29 cellular contexts compared by ENCODE assay signal in genomic region chr6:35065870-35066269, GRCh38.
"Had no signal": no experiment of that assay in that cellular context is flagged by ENCODE, and none has a peak within 500 bp of the region (broad histone marks: within the 10 kb centered on the region; RNA-seq: fewer than 3 reads in every experiment).

No MANE protein-coding gene starts in this region.

- H3K27ac ChIP-seq: KMS-11, SJSA1 had no signal

- H3K27ac Mint-ChIP-seq: activated CD4-positive, alpha-beta memory T cell treated with anti-CD3 and anti-CD28 coated beads for 36 hours; activated CD4-positive, alpha-beta T cell treated with anti-CD3 and anti-CD28 coated beads, Interleukin-2, amount 10 ng/mL, durations not matched to agents 24 days and 14 days; activated naive CD4-positive, alpha-beta T cell treated with anti-CD3 and anti-CD28 coated beads for 36 hours; activated naive CD8-positive, alpha-beta T cell; activated T-helper 17 cell treated with anti-CD3 and anti-CD28 coated beads, Interleukin-2, amount 50 U/mL, for 72 hours; T-helper 1 cell treated with Interleukin-12 subunit alpha and Interleukin-12 subunit beta and Interleukin-4 antibody, amounts not matched to agents 30 μg/mL and 1 μg/mL, for 36 hours; WTC11 had no signal

- H3K4me1 ChIP-seq: SJSA1 had no signal

- H3K4me1 Mint-ChIP-seq: activated T-helper 17 cell treated with anti-CD3 and anti-CD28 coated beads, Interleukin-2, amount 50 U/mL, for 72 hours had no signal

- H3K27me3 ChIP-seq: SJSA1 had no signal

- H3K4me3 ChIP-seq: SJSA1 had no signal

- H3K4me3 Mint-ChIP-seq: activated CD4-positive, alpha-beta memory T cell treated with anti-CD3 and anti-CD28 coated beads for 36 hours; activated CD4-positive, alpha-beta T cell treated with anti-CD3 and anti-CD28 coated beads, Interleukin-2, amount 10 ng/mL, durations not matched to agents 24 days and 14 days; activated naive CD4-positive, alpha-beta T cell treated with anti-CD3 and anti-CD28 coated beads for 36 hours; activated naive CD8-positive, alpha-beta T cell; activated T-helper 17 cell treated with anti-CD3 and anti-CD28 coated beads, Interleukin-2, amount 50 U/mL, for 72 hours; brain; T-helper 1 cell treated with Interleukin-12 subunit alpha and Interleukin-12 subunit beta and Interleukin-4 antibody, amounts not matched to agents 30 μg/mL and 1 μg/mL, for 36 hours; WTC11 had no signal

- ATAC-seq: activated T-helper 17 cell treated with anti-CD3 and anti-CD28 coated beads, Interleukin-2, amount 50 U/mL, for 72 hours; Panc1; SK-N-SH treated with all-trans-retinoic acid at 6 μM for 48 hours had no signal

- H3K36me3 ChIP-seq: SJSA1 had no signal

- DNase-seq: activated CD4-positive, alpha-beta memory T cell treated with anti-CD3 and anti-CD28 coated beads for 36 hours; activated CD4-positive, alpha-beta T cell treated with anti-CD3 and anti-CD28 coated beads for 1 hour; activated CD4-positive, alpha-beta T cell treated with anti-CD3 and anti-CD28 coated beads, Interleukin-2, amount 10 ng/mL, durations not matched to agents 24 days and 14 days; activated gamma-delta T cell; activated naive CD4-positive, alpha-beta T cell treated with anti-CD3 and anti-CD28 coated beads for 36 hours; activated T-cell treated with anti-CD3 and anti-CD28 coated beads for 4 hours; activated T-cell treated with anti-CD3 and anti-CD28 coated beads, Interleukin-2, amount 50 U/mL, for 48 hours; amygdala; NCI-H1092; NCI-H1417; NCI-H1930; NCI-H2107; NCI-H2171 treated with DMSO at 0.1 percent for 48 hours; NCI-H226; NCI-H526; NK-92 treated with Interleukin-12 subunit alpha and Interleukin-12 subunit beta, amount 100 ng/mL, for 24 hours; OCI-M1; RPMI8226; SHP77; SW 1271 had no signal

- H3K9me3 ChIP-seq: SJSA1 had no signal

- H3K9me3 Mint-ChIP-seq: activated CD4-positive, alpha-beta memory T cell treated with anti-CD3 and anti-CD28 coated beads for 36 hours; activated CD4-positive, alpha-beta T cell treated with anti-CD3 and anti-CD28 coated beads, Interleukin-2, amount 10 ng/mL, durations not matched to agents 24 days and 14 days; activated naive CD4-positive, alpha-beta T cell treated with anti-CD3 and anti-CD28 coated beads for 36 hours; activated T-helper 17 cell treated with anti-CD3 and anti-CD28 coated beads, Interleukin-2, amount 50 U/mL, for 72 hours; brain; T-helper 1 cell treated with Interleukin-12 subunit alpha and Interleukin-12 subunit beta and Interleukin-4 antibody, amounts not matched to agents 30 μg/mL and 1 μg/mL, for 36 hours; WTC11 had no signal
